ENCODE assay signal across 9 cellular contexts in genomic region chr1:202010042-202011015, GRCh38. TPM values are rescaled to one million over a fixed set of nuclear protein-coding genes. Genes with fewer than 3 reads are reported as not detected.
DNase-seq lines count a peak whose midpoint lies in the region; ATAC-seq, FAIRE-seq and TF ChIP-seq lines count a peak whose summit lies in the region.
"Had no signal": no experiment of that assay in that cellular context is flagged by ENCODE, and none has a peak within 500 bp of the region (broad histone marks: within the 10 kb centered on the region; RNA-seq: fewer than 3 reads in every experiment).

Gene ELF3, plus strand, starts transcription at chr1:202010587. Its CDS starts 550 bp downstream, at chr1:202011137.

- peak within 1 kb of the TSS; percentile 78 for H3K27ac ChIP-seq in H1 (ENCODE audit: low read depth, low read length)
- H3K27ac ChIP-seq: SJCRH30 had no signal

- no peaks in the 10 kb centered on the region for H3K9me3 Mint-ChIP-seq in progenitor cell of endocrine pancreas (ENCODE audit: low read depth)
- H3K9me3 Mint-ChIP-seq in activated CD8-positive, alpha-beta T cell treated with anti-CD3 and anti-CD28 coated beads for 36 hours = no peaks in the 10 kb centered on the region
- H3K9me3 Mint-ChIP-seq in activated CD4-positive, alpha-beta memory T cell treated with anti-CD3 and anti-CD28 coated beads, Interleukin-2, amount 10 ng/mL, durations not matched to agents 7 days and 5 days = no peaks in the 10 kb centered on the region

- H3K27me3 ChIP-seq in H1 (replicated peaks in 1 of 4; ENCODE audit: control insufficient read depth in 3 of 4, extremely low read depth in 1 of 4, insufficient read depth in 3 of 4, low read length in 3 of 4) = no peaks in the 10 kb centered on the region
- H3K27me3 ChIP-seq: SJCRH30 had no signal

- no peak within 1 kb of the TSS for H3K14ac ChIP-seq in H1 (ENCODE audit: insufficient read length)

- peak within 1 kb of the TSS; percentile 91 for H3K4me3 Mint-ChIP-seq in progenitor cell of endocrine pancreas (ENCODE audit: low read depth)
- no peak within 1 kb of the TSS for H3K4me3 Mint-ChIP-seq in activated CD8-positive, alpha-beta T cell treated with anti-CD3 and anti-CD28 coated beads for 36 hours
- no peak within 1 kb of the TSS for H3K4me3 Mint-ChIP-seq in activated CD4-positive, alpha-beta memory T cell treated with anti-CD3 and anti-CD28 coated beads, Interleukin-2, amount 10 ng/mL, durations not matched to agents 7 days and 5 days

- peaks cover 5% of the 10 kb centered on the region for H3K79me1 ChIP-seq in H1 (ENCODE audit: low read depth, low read length)

- peak within 1 kb of the TSS; percentile 97 for H3K18ac ChIP-seq in H1 (ENCODE audit: extremely low read depth, low read length)

- H2BK120ac ChIP-seq in H1 (replicated peaks; ENCODE audit: low read depth, low read length) = peak within 1 kb of the TSS; percentile 81

- CTCF ChIA-PET in H1 (lab: Charles Lee; ENCODE audit: partially characterized antibody) = interaction anchor here (0.7 to 27.9 kb wide), 22 partner anchors 8 to 252 kb away, joined by 3 to 1014 read pairs (median 6); partner anchors contain the start of gene GPR37L1
- CTCF ChIA-PET in activated CD8-positive, alpha-beta T cell treated with anti-CD3 and anti-CD28 coated beads for 36 hours (lab: Charles Lee) = interaction anchor here (0.6 to 7.2 kb wide), 6 partner anchors 9 to 125 kb away, joined by 3 to 46 read pairs (median 5); no protein-coding TSS in a partner anchor
- CTCF ChIA-PET in activated CD4-positive, alpha-beta memory T cell treated with anti-CD3 and anti-CD28 coated beads, Interleukin-2, amount 10 ng/mL, durations not matched to agents 7 days and 5 days (lab: Charles Lee) = interaction anchor here (1.2 to 2.5 kb wide), 4 partner anchors 110 to 125 kb away, joined by 3 to 12 read pairs (median 4); no protein-coding TSS in a partner anchor

- ATAC-seq in GM18520 (IDR thresholded peaks at IDR 0.05; ENCODE audit: unreplicated experiment) (peak; percentile 88), HG02763 (IDR thresholded peaks at IDR 0.05; ENCODE audit: unreplicated experiment) (peak; percentile 78)
- no peak for ATAC-seq in activated CD8-positive, alpha-beta T cell treated with anti-CD3 and anti-CD28 coated beads for 36 hours

- FAIRE-seq in H1 (lab: Jason Lieb, UNC) = peak; percentile 97

- peak; percentile 97 to 99 for DNase-seq in NCI-H2081 (lab: John Stamatoyannopoulos, UW)
- peak; percentile 89 to 90 for DNase-seq in H1 (ENCODE audit: low read depth in 1 of 2, low spot score in 2 of 2)
- DNase-seq in progenitor cell of endocrine pancreas (ENCODE audit: low spot score, unreplicated experiment) = peak; percentile 84
- DNase-seq in activated CD8-positive, alpha-beta T cell treated with anti-CD3 and anti-CD28 coated beads for 36 hours = no peak
- no peak for DNase-seq in globus pallidus (ENCODE audit: low spot score)
- DNase-seq in activated CD4-positive, alpha-beta memory T cell treated with anti-CD3 and anti-CD28 coated beads, Interleukin-2, amount 10 ng/mL, durations not matched to agents 7 days and 5 days = no peak

- no peak within 1 kb of the TSS for H3K56ac ChIP-seq in H1 (replicated peaks; ENCODE audit: insufficient read length, low read depth, low read length)

- peak; percentile 12 to 16; a peak in 1 of 4 replicates for TF ChIP-seq RAD21 in H1 (IDR thresholded peaks at IDR 0.05 in 1 of 2, conservative IDR thresholded peaks at IDR 0.05 in 1 of 2; ENCODE audit: low read depth in 2 of 2, low read length in 2 of 2)

- H3K36me3 Mint-ChIP-seq in progenitor cell of endocrine pancreas (ENCODE audit: insufficient read depth) = peaks cover 19% of the 10 kb centered on the region
- H3K36me3 Mint-ChIP-seq in activated CD8-positive, alpha-beta T cell treated with anti-CD3 and anti-CD28 coated beads for 36 hours (ENCODE audit: low read depth) = peaks cover 7% of the 10 kb centered on the region
- no peaks in the 10 kb centered on the region for H3K36me3 Mint-ChIP-seq in activated CD4-positive, alpha-beta memory T cell treated with anti-CD3 and anti-CD28 coated beads, Interleukin-2, amount 10 ng/mL, durations not matched to agents 7 days and 5 days (ENCODE audit: low read depth)

- peaks cover 51% of the 10 kb centered on the region for H3K4me1 Mint-ChIP-seq in progenitor cell of endocrine pancreas (ENCODE audit: low read depth)
- peaks cover 2% of the 10 kb centered on the region for H3K4me1 Mint-ChIP-seq in activated CD8-positive, alpha-beta T cell treated with anti-CD3 and anti-CD28 coated beads for 36 hours (ENCODE audit: low read depth)
- H3K4me1 Mint-ChIP-seq in activated CD4-positive, alpha-beta memory T cell treated with anti-CD3 and anti-CD28 coated beads, Interleukin-2, amount 10 ng/mL, durations not matched to agents 7 days and 5 days = no peaks in the 10 kb centered on the region

- 10% methylated on average over 23 of the region's 24 CpGs; no CpG with 5 or more reads in 1 of the 2 experiments for WGBS in H1 (ENCODE audit: extremely low coverage in 1 of 2, insufficient coverage in 1 of 2, insufficient read length in 1 of 2, insufficient replicate concordance in 2 of 2, low coverage in 1 of 2, low lambda C conversion rate in 2 of 2, missing lambda C conversion rate in 1 of 2), 2 experiments

- POLR2A ChIA-PET in H1 (lab: Charles Lee; ENCODE audit: partially characterized antibody) = interaction anchor here (0.6 to 7.5 kb wide), 45 partner anchors 8 to 181 kb away, joined by 3 to 98 read pairs (median 5); partner anchors contain the start of genes GPR37L1 and RNPEP
- POLR2A ChIA-PET in activated CD8-positive, alpha-beta T cell treated with anti-CD3 and anti-CD28 coated beads for 36 hours (lab: Charles Lee) = interaction anchor here (1.1 kb wide), 1 partner anchor 10 kb away, joined by 4 read pairs; no protein-coding TSS in a partner anchor
- POLR2A ChIA-PET in activated CD4-positive, alpha-beta memory T cell treated with anti-CD3 and anti-CD28 coated beads, Interleukin-2, amount 10 ng/mL, durations not matched to agents 7 days and 5 days (lab: Charles Lee) = no interaction called here

- peaks cover 7 to 29% (median 14%) of the 10 kb centered on the region in 4 experiments; a peak in 7 of 8 replicates for H3K36me3 ChIP-seq in H1 (ENCODE audit: control insufficient read depth in 2 of 4, insufficient read depth in 4 of 4, low read length in 3 of 4)

- H3K4me3 ChIP-seq in H1 (ENCODE audit: extremely low read depth in 1 of 4, insufficient read depth in 2 of 4, low read depth in 3 of 4, low read length in 4 of 4) = peak within 1 kb of the TSS; percentile 60 to 82 (median 72)
- H3K4me3 ChIP-seq: SJCRH30 had no signal

- no peaks in the 10 kb centered on the region for H3K9me3 ChIP-seq in H1 (ENCODE audit: insufficient read depth in 2 of 2, low read depth in 1 of 2, low read length in 1 of 2)
- H3K9me3 ChIP-seq: SJCRH30 had no signal

- H3K9ac ChIP-seq in H1 (replicated peaks in 1 of 4; ENCODE audit: extremely low read depth in 1 of 4, low read depth in 3 of 4, low read length in 3 of 4) = peak within 1 kb of the TSS; percentile 51 to 82 (median 68)

- peaks cover 2 to 3% of the 10 kb centered on the region in 2 experiments for H4K20me1 ChIP-seq in H1 (replicated peaks in 1 of 2; ENCODE audit: control insufficient read depth in 1 of 2, insufficient read depth in 2 of 2, low read length in 2 of 2)

- TF ChIP-seq CTCF in H1 (IDR thresholded peaks at IDR 0.05; ENCODE audit: control extremely low read depth in 1 of 3, insufficient read depth in 1 of 3, low read depth in 1 of 3, low read length in 3 of 3) (no peak), progenitor cell of endocrine pancreas (IDR thresholded peaks at IDR 0.05; ENCODE audit: unreplicated experiment) (no peak)
- no peak for TF ChIP-seq CTCF in activated CD8-positive, alpha-beta T cell treated with anti-CD3 and anti-CD28 coated beads for 36 hours (IDR thresholded peaks at IDR 0.05)

- no peaks in the 10 kb centered on the region for H3K27me3 Mint-ChIP-seq in progenitor cell of endocrine pancreas
- no peaks in the 10 kb centered on the region for H3K27me3 Mint-ChIP-seq in activated CD8-positive, alpha-beta T cell treated with anti-CD3 and anti-CD28 coated beads for 36 hours
- no peaks in the 10 kb centered on the region for H3K27me3 Mint-ChIP-seq in activated CD4-positive, alpha-beta memory T cell treated with anti-CD3 and anti-CD28 coated beads, Interleukin-2, amount 10 ng/mL, durations not matched to agents 7 days and 5 days

- no peak within 1 kb of the TSS for H2AK5ac ChIP-seq in H1 (ENCODE audit: low read depth, low read length)

- peak within 1 kb of the TSS; percentile 49 for H2BK5ac ChIP-seq in H1 (ENCODE audit: low read depth, low read length)

- peak within 1 kb of the TSS; percentile 29 for H4K91ac ChIP-seq in H1 (replicated peaks; ENCODE audit: insufficient read length, low read length)

- H2BK12ac ChIP-seq in H1 (ENCODE audit: low read depth, low read length) = peak within 1 kb of the TSS; percentile 65; the same call in 1 of the 2 replicates

- intact Hi-C loops in activated CD8-positive, alpha-beta T cell treated with anti-CD3 and anti-CD28 coated beads for 36 hours (cut with micrococcal nuclease) = no loop called here

- H3K4me1 ChIP-seq in H1 (replicated peaks in 1 of 4; ENCODE audit: control insufficient read depth in 3 of 4, insufficient read depth in 4 of 4, low read length in 3 of 4) = peaks cover 12 to 39% (median 31%) of the 10 kb centered on the region in 4 experiments

- peaks cover 9% of the 10 kb centered on the region for H3K23me2 ChIP-seq in H1 (ENCODE audit: low read depth, low read length)

- peak within 1 kb of the TSS; percentile 67 for H4K5ac ChIP-seq in H1 (ENCODE audit: insufficient read length, low read depth, low read length)

- H3K27ac Mint-ChIP-seq in progenitor cell of endocrine pancreas = peak within 1 kb of the TSS; percentile 98
- no peak within 1 kb of the TSS for H3K27ac Mint-ChIP-seq in activated CD8-positive, alpha-beta T cell treated with anti-CD3 and anti-CD28 coated beads for 36 hours
- H3K27ac Mint-ChIP-seq in activated CD4-positive, alpha-beta memory T cell treated with anti-CD3 and anti-CD28 coated beads, Interleukin-2, amount 10 ng/mL, durations not matched to agents 7 days and 5 days = no peak within 1 kb of the TSS

- H3K79me2 ChIP-seq in H1 (ENCODE audit: control insufficient read depth in 1 of 2, insufficient read depth in 2 of 2, low read length in 2 of 2) = peaks cover 0 to 13% of the 10 kb centered on the region in 2 experiments; a peak in 1 of 4 replicates

- H3K4me2 ChIP-seq in H1 (ENCODE audit: insufficient read depth in 1 of 2, low read depth in 2 of 2, low read length in 2 of 2) = peak within 1 kb of the TSS; percentile 88 to 91

- peak within 1 kb of the TSS; percentile 61; the same call in 1 of the 2 replicates for H2BK15ac ChIP-seq in H1 (ENCODE audit: low read length)

- H2BK20ac ChIP-seq in H1 (ENCODE audit: low read length) = peak within 1 kb of the TSS; percentile 55; the same call in 1 of the 2 replicates

- peak within 1 kb of the TSS; percentile 55 for H3K4ac ChIP-seq in H1 (replicated peaks; ENCODE audit: insufficient read length, low read depth, low read length)

- H4K8ac ChIP-seq in H1 (ENCODE audit: extremely low read depth, insufficient read depth, low read length) = 0 out of 2 replicates have a peak within 1 kb of the TSS, but pooled peaks have one; percentile 75

- H3K23ac ChIP-seq in H1 (ENCODE audit: insufficient read length) = no peak within 1 kb of the TSS

- peak in 1 of 2 experiments; percentile 100; a peak in 2 of 3 replicates for TF ChIP-seq POLR2A in H1 (IDR thresholded peaks at IDR 0.05; ENCODE audit: control extremely low read depth in 1 of 2, low read depth in 2 of 2, low read length in 2 of 2)

- peak in 1 of 2 experiments; percentile 90; a peak in 2 of 3 replicates for TF ChIP-seq EP300 in H1 (IDR thresholded peaks at IDR 0.05; ENCODE audit: borderline replicate concordance in 1 of 2, low read depth in 2 of 2, low read length in 2 of 2)

- H2AFZ ChIP-seq in H1 (ENCODE audit: low read length) = no peak within 1 kb of the TSS

RNA-seq across cellular contexts. Expression of gene ELF3, which starts in this region (rescaled TPM):
- 15.6 and 17.3 TPM in 2 replicates for total RNA-seq in H1 (2021; fragmentation: NEBNext Ultra II Directional; extraction: Animal tissue kit (Norgen Biotek cat#: 25700))
- 25.0 and 32.0 TPM in 2 replicates for polyA plus RNA-seq in H1 (2011; rRNA removed)
- polyA plus RNA-seq in H1 (2011; cell fraction: cytosol; rRNA removed) = 28.5 TPM
- polyA plus RNA-seq in H1 (2011; cell fraction: nucleus; rRNA removed) = 67.2 TPM
- 19.0 to 24.5 TPM (median 23.7 TPM) in 4 replicates for polyA plus RNA-seq in H1 (2012, experiment 1 of 2)
- 23.1 TPM for polyA plus RNA-seq in H1 (2012, experiment 2 of 2)
- 3.6 TPM for polyA plus RNA-seq in H1 (2013, experiment 1 of 2)
- 3.4 TPM for polyA plus RNA-seq in H1 (2013, experiment 2 of 2)
- polyA minus RNA-seq in H1 (2011; rRNA and poly(A)+ RNA removed) = 34.1 and 39.4 TPM in 2 replicates
- polyA minus RNA-seq in H1 (2011; cell fraction: cytosol; rRNA and poly(A)+ RNA removed) = 26.3 TPM
- polyA minus RNA-seq in H1 (2011; cell fraction: nucleus; rRNA and poly(A)+ RNA removed) = 37.4 TPM
- 71.9 and 74.3 TPM in 2 replicates for total RNA-seq in progenitor cell of endocrine pancreas
- total RNA-seq in activated CD8-positive, alpha-beta T cell treated with anti-CD3 and anti-CD28 coated beads for 36 hours = under 1 TPM; 0.25 to 0.27 TPM
- total RNA-seq in activated CD4-positive, alpha-beta memory T cell treated with anti-CD3 and anti-CD28 coated beads, Interleukin-2, amount 10 ng/mL, durations not matched to agents 7 days and 5 days = under 1 TPM; 0.30 to 0.38 TPM

Comparison
In these comparisons a context has a peak if more than half of its experiments do, and no peak if none do; other contexts are left out.
1. RNA of gene ELF3 (total RNA-seq): 71.9 to 74.3 TPM in progenitor cell of endocrine pancreas and 15.6 to 17.3 TPM in H1; 0.30 to 0.38 TPM in activated CD4-positive, alpha-beta memory T cell treated with anti-CD3 and anti-CD28 coated beads, Interleukin-2, amount 10 ng/mL, durations not matched to agents 7 days and 5 days and 0.25 to 0.27 TPM in activated CD8-positive, alpha-beta T cell treated with anti-CD3 and anti-CD28 coated beads for 36 hours; every median in the first group is over 10 times any median in the second.
2. DNase-seq: peak in NCI-H2081 (2 of 2), H1 (2 of 2) and progenitor cell of endocrine pancreas (single experiment); none in activated CD8-positive, alpha-beta T cell treated with anti-CD3 and anti-CD28 coated beads for 36 hours (single experiment), globus pallidus (single experiment) and activated CD4-positive, alpha-beta memory T cell treated with anti-CD3 and anti-CD28 coated beads, Interleukin-2, amount 10 ng/mL, durations not matched to agents 7 days and 5 days (single experiment).